Comparison of ENCODE assay signal across 24 cellular contexts in genomic region chr16:56919099-56919800, GRCh38. TPM values are rescaled to one million over a fixed set of nuclear protein-coding genes. Genes with fewer than 3 reads are reported as not detected.
DNase-seq lines count a peak whose midpoint lies in the region; ATAC-seq, FAIRE-seq and TF ChIP-seq lines count a peak whose summit lies in the region.
"Had no signal": no experiment of that assay in that cellular context is flagged by ENCODE, and none has a peak within 500 bp of the region (broad histone marks: within the 10 kb centered on the region; RNA-seq: fewer than 3 reads in every experiment).

No MANE protein-coding gene starts in this region.

- no peaks in the 10 kb centered on the region for H4K20me1 ChIP-seq in HepG2 (ENCODE audit: insufficient read depth, low read length)
- H4K20me1 ChIP-seq: BLaER1 treated with 17β-estradiol and CSF1 and Interleukin-3, amounts not matched to agents 10 nM and 100 nM had no signal

- POLR2A ChIA-PET in HepG2 (lab: Yijun Ruan, JAX): interaction anchor here (0.9 to 8.7 kb wide), 8 partner anchors 9 to 104 kb away, joined by 3 to 232 read pairs (median 6); partner anchors contain the start of gene HERPUD1

- TF ChIP-seq EP300 in HepG2 (IDR thresholded peaks at IDR 0.05; ENCODE audit: low read depth in 2 of 2, low read length in 2 of 2): peak; percentile 74 to 95; a peak in 3 of 4 replicates
- TF ChIP-seq EP300 in HepG2 (CRISPR knock-in tag; IDR thresholded peaks at IDR 0.05; ENCODE audit: borderline replicate concordance): peak; percentile 85

- peak; percentile 22; the same call in 1 of the 2 replicates for TF ChIP-seq RAD21 in HepG2 (CRISPR knock-in tag; IDR thresholded peaks at IDR 0.05)

- no TSS peak for BruUV-seq in HepG2 (replicated peaks; lab: Mats Ljungman, UMichigan)

- no peak for TF ChIP-seq POLR2A in HepG2 (IDR thresholded peaks at IDR 0.05; ENCODE audit: insufficient read depth in 1 of 2, low read depth in 2 of 2, low read length in 2 of 2)

- H3K36me3 ChIP-seq in HepG2 (replicated peaks in 1 of 2; ENCODE audit: control insufficient read depth in 1 of 2, insufficient read depth in 2 of 2, low read length in 2 of 2): no peaks in the 10 kb centered on the region
- H3K36me3 ChIP-seq: BLaER1 treated with 17β-estradiol and CSF1 and Interleukin-3, amounts not matched to agents 10 nM and 100 nM; neural progenitor cell; SJSA1; transverse colon had no signal

- intact Hi-C loops in HepG2 (cut with micrococcal nuclease; ENCODE audit: unreplicated experiment): no loop called here

- H3K9ac ChIP-seq in HepG2 (ENCODE audit: insufficient read depth, low read depth, low read length): no peak overlapping the region
- H3K9ac ChIP-seq: BLaER1 treated with 17β-estradiol and CSF1 and Interleukin-3, amounts not matched to agents 10 nM and 100 nM; neural progenitor cell had no signal

- CTCF ChIA-PET in HepG2 (lab: Yijun Ruan, JAX; ENCODE audit: low intra/inter-chr PET ratio, low total read pairs): no interaction called here

- H3K4me2 ChIP-seq in HepG2 (ENCODE audit: low read depth, low read length): peak overlapping the region; percentile 54
- H3K4me2 ChIP-seq: neural progenitor cell had no signal

- ATAC-seq in activated CD4-positive, CD25-positive, alpha-beta regulatory T cell treated with anti-CD3 and anti-CD28 coated beads, Interleukin-2, amount 50 U/mL, for 24 hours: peak; percentile 39 to 55
- ATAC-seq in activated T-helper 17 cell treated with anti-CD3 and anti-CD28 coated beads, Interleukin-2, amount 50 U/mL, for 72 hours (replicated peaks): peak; percentile 38
- peak; percentile 70 for ATAC-seq in HepG2
- peak; percentile 62 for ATAC-seq in stimulated activated naive CD8-positive, alpha-beta T cell treated with anti-CD3 and anti-CD28 coated beads, Interleukin-15, Interleukin-2, amounts not matched to agents 100 U/mL and 50 U/mL, for 24 hours
- ATAC-seq in GM19455 (IDR thresholded peaks at IDR 0.05; ENCODE audit: unreplicated experiment): no peak

- H3K79me2 ChIP-seq in HepG2 (ENCODE audit: insufficient read depth, low read length): no peaks in the 10 kb centered on the region

- peaks cover 26% of the 10 kb centered on the region for H3K4me1 Mint-ChIP-seq in activated T-helper 17 cell treated with anti-CD3 and anti-CD28 coated beads, Interleukin-2, amount 50 U/mL, for 72 hours

- WGBS in HepG2 (ENCODE audit: low lambda C conversion rate): 44% methylated on average over 11 of the region's 11 CpGs

- no peaks in the 10 kb centered on the region for H3K27me3 Mint-ChIP-seq in activated T-helper 17 cell treated with anti-CD3 and anti-CD28 coated beads, Interleukin-2, amount 50 U/mL, for 72 hours

- no peak for DNase-seq in activated CD4-positive, CD25-positive, alpha-beta regulatory T cell (lab: John Stamatoyannopoulos, UW)
- DNase-seq in HepG2 (ENCODE audit: low spot score) (peak; percentile 88), caudate nucleus (lab: John Stamatoyannopoulos, UW) (no peak)
- no peak for DNase-seq in stimulated activated naive CD8-positive, alpha-beta T cell treated with anti-CD3 and anti-CD28 coated beads, Interleukin-15, Interleukin-2, amounts not matched to agents 100 U/mL and 50 U/mL, for 24 hours
- no peak for DNase-seq in activated CD4-positive, alpha-beta T cell treated with anti-CD3 and anti-CD28 coated beads for 48 hours
- DNase-seq: activated CD4-positive, alpha-beta T cell treated with anti-CD3 and anti-CD28 coated beads for 1 hour; activated CD8-positive, alpha-beta memory T cell treated with anti-CD3 and anti-CD28 coated beads, Interleukin-2, amount 50 U/mL, for 48 hours; activated naive CD4-positive, alpha-beta T cell; anterior cingulate cortex; hypothalamus; NCI-H2029 treated with DMSO at 0.1 percent for 48 hours; NCI-H524 treated with DMSO at 0.1 percent for 48 hours; T-helper 9 cell; transverse colon had no signal

- no peak overlapping the region for H3K4me3 Mint-ChIP-seq in activated T-helper 17 cell treated with anti-CD3 and anti-CD28 coated beads, Interleukin-2, amount 50 U/mL, for 72 hours
- H3K4me3 Mint-ChIP-seq: neural progenitor cell had no signal

- H3K27ac ChIP-seq in HepG2 (ENCODE audit: extremely low read length, insufficient read depth, low read length) (peak overlapping the region; percentile 59), caudate nucleus (ENCODE audit: low read depth, low read length) (no peak overlapping the region)
- H3K27ac ChIP-seq: neural progenitor cell, SJSA1 had no signal

- no peaks in the 10 kb centered on the region for H3K27me3 ChIP-seq in HepG2 (ENCODE audit: control insufficient read depth in 1 of 2, insufficient read depth in 2 of 2, low read length in 2 of 2)
- H3K27me3 ChIP-seq: BLaER1 treated with 17β-estradiol and CSF1 and Interleukin-3, amounts not matched to agents 10 nM and 100 nM; neural progenitor cell; SJSA1; transverse colon had no signal

- H3K4me1 ChIP-seq in HepG2 (ENCODE audit: insufficient read depth, low read length): peaks cover 91% of the 10 kb centered on the region
- H3K4me1 ChIP-seq: neural progenitor cell had no signal

- H3K27ac Mint-ChIP-seq in activated T-helper 17 cell treated with anti-CD3 and anti-CD28 coated beads, Interleukin-2, amount 50 U/mL, for 72 hours: no peak overlapping the region
- H3K27ac Mint-ChIP-seq: neural progenitor cell had no signal

- no peak overlapping the region for H2AFZ ChIP-seq in HepG2 (ENCODE audit: low read length)
- H2AFZ ChIP-seq: neural progenitor cell had no signal

- no peak overlapping the region for H3K4me3 ChIP-seq in HepG2 (replicated peaks in 1 of 3; ENCODE audit: insufficient read depth in 1 of 3, low read depth in 2 of 3, low read length in 3 of 3)
- H3K4me3 ChIP-seq: BLaER1 treated with 17β-estradiol and CSF1 and Interleukin-3, amounts not matched to agents 10 nM and 100 nM; neural progenitor cell; SJSA1; transverse colon had no signal

- H3K9me3 ChIP-seq in HepG2 (ENCODE audit: low read length): no peaks in the 10 kb centered on the region
- H3K9me3 ChIP-seq: BLaER1 treated with 17β-estradiol and CSF1 and Interleukin-3, amounts not matched to agents 10 nM and 100 nM; SJSA1; transverse colon had no signal

- TF ChIP-seq CTCF in HepG2 (CRISPR knock-in tag; IDR thresholded peaks at IDR 0.05): peak; percentile 18; the same call in 1 of the 2 replicates

- peak; percentile 80 for FAIRE-seq in HepG2 (lab: Jason Lieb, UNC)
- FAIRE-seq: A204.1 had no signal

- H3K36me3 Mint-ChIP-seq in activated T-helper 17 cell treated with anti-CD3 and anti-CD28 coated beads, Interleukin-2, amount 50 U/mL, for 72 hours (ENCODE audit: low read depth): no peaks in the 10 kb centered on the region
- H3K36me3 Mint-ChIP-seq: neural progenitor cell had no signal

- no peaks in the 10 kb centered on the region for H3K9me3 Mint-ChIP-seq in activated T-helper 17 cell treated with anti-CD3 and anti-CD28 coated beads, Interleukin-2, amount 50 U/mL, for 72 hours

- in situ Hi-C loops in HepG2 (cut with HindIII; ENCODE audit: extremely low pct_ligation_motif_present, low pct_unique_long_range_greater_than_20kb): no loop called here

RNA-seq across cellular contexts. Expression of gene HERPUD1, which starts 12.7 kb away (rescaled TPM):
- total RNA-seq in activated T-helper 17 cell treated with anti-CD3 and anti-CD28 coated beads, Interleukin-2, amount 50 U/mL, for 72 hours: 100 to 1,000 TPM; 162 to 186 TPM
- 65.3 and 96.2 TPM in 2 replicates for total RNA-seq in HepG2 (2016; rRNA removed; fragmentation: Illumina TruSeq; extraction: Trizol)
- total RNA-seq in HepG2 (2016; cell fraction: cytosol; rRNA removed; fragmentation: Illumina TruSeq; extraction: Trizol; ENCODE audit: low read depth): 30.1 and 30.9 TPM in 2 replicates
- 63.9 and 93.3 TPM in 2 replicates for total RNA-seq in HepG2 (2016; cell fraction: insoluble cytoplasmic fraction; rRNA removed; fragmentation: Illumina TruSeq; extraction: Trizol)
- total RNA-seq in HepG2 (2016; cell fraction: membrane; rRNA removed; fragmentation: Illumina TruSeq; extraction: Trizol): 64.8 and 86.4 TPM in 2 replicates
- 133 and 155 TPM in 2 replicates for total RNA-seq in HepG2 (2016; cell fraction: nucleus; rRNA removed; fragmentation: Illumina TruSeq; extraction: Trizol)
- 311 and 323 TPM in 2 replicates for polyA plus RNA-seq in HepG2 (2011; rRNA removed)
- polyA plus RNA-seq in HepG2 (2011; cell fraction: cytosol; rRNA removed): 179 and 230 TPM in 2 replicates
- 192 and 208 TPM in 2 replicates for polyA plus RNA-seq in HepG2 (2011; cell fraction: nucleus; rRNA removed)
- 165 and 190 TPM in 2 replicates for polyA plus RNA-seq in HepG2 (2012)
- 33.0 and 44.6 TPM in 2 replicates for polyA plus RNA-seq in HepG2 (2016; cell fraction: cytosol; fragmentation: Illumina TruSeq; extraction: Trizol; ENCODE audit: low read depth)
- polyA plus RNA-seq in HepG2 (2016; cell fraction: insoluble cytoplasmic fraction; fragmentation: Illumina TruSeq; extraction: Trizol; ENCODE audit: low read depth): 80.1 and 93.2 TPM in 2 replicates
- polyA plus RNA-seq in HepG2 (2016; cell fraction: membrane; fragmentation: Illumina TruSeq; extraction: Trizol; ENCODE audit: low read depth): 58.1 and 78.2 TPM in 2 replicates
- 216 and 231 TPM in 2 replicates for polyA plus RNA-seq in HepG2 (2016; cell fraction: nucleus; fragmentation: Illumina TruSeq; extraction: Trizol; ENCODE audit: insufficient read depth, low read depth)
- 206 and 472 TPM in 2 replicates for polyA minus RNA-seq in HepG2 (2011; rRNA and poly(A)+ RNA removed; ENCODE audit: low replicate concordance)
- polyA minus RNA-seq in HepG2 (2011; cell fraction: cytosol; rRNA and poly(A)+ RNA removed): 126 and 139 TPM in 2 replicates
- polyA minus RNA-seq in HepG2 (2011; cell fraction: nucleus; rRNA and poly(A)+ RNA removed): 287 and 365 TPM in 2 replicates

RNA-seq across cellular contexts. Expression of gene CETP, which starts 42.5 kb away (rescaled TPM):
- not detected for total RNA-seq in activated T-helper 17 cell treated with anti-CD3 and anti-CD28 coated beads, Interleukin-2, amount 50 U/mL, for 72 hours
- 0.31 TPM in 1 of 2 replicates, not detected in the other for total RNA-seq in HepG2 (2016; rRNA removed; fragmentation: Illumina TruSeq; extraction: Trizol)
- total RNA-seq in HepG2 (2016; cell fraction: cytosol; rRNA removed; fragmentation: Illumina TruSeq; extraction: Trizol; ENCODE audit: low read depth): not detected in 2 replicates
- 0.17 TPM in 1 of 2 replicates, not detected in the other for total RNA-seq in HepG2 (2016; cell fraction: insoluble cytoplasmic fraction; rRNA removed; fragmentation: Illumina TruSeq; extraction: Trizol)
- total RNA-seq in HepG2 (2016; cell fraction: membrane; rRNA removed; fragmentation: Illumina TruSeq; extraction: Trizol): 0.14 and 0.25 TPM in 2 replicates
- 0.28 TPM in 2 replicates for total RNA-seq in HepG2 (2016; cell fraction: nucleus; rRNA removed; fragmentation: Illumina TruSeq; extraction: Trizol)
- 9.8 and 15.7 TPM in 2 replicates for polyA plus RNA-seq in HepG2 (2011; rRNA removed)
- polyA plus RNA-seq in HepG2 (2011; cell fraction: cytosol; rRNA removed): 7.5 and 11.8 TPM in 2 replicates
- 8.6 and 9.0 TPM in 2 replicates for polyA plus RNA-seq in HepG2 (2011; cell fraction: nucleus; rRNA removed)
- 1.5 and 3.1 TPM in 2 replicates for polyA plus RNA-seq in HepG2 (2012)
- 0.25 and 0.33 TPM in 2 replicates for polyA plus RNA-seq in HepG2 (2016; cell fraction: cytosol; fragmentation: Illumina TruSeq; extraction: Trizol; ENCODE audit: low read depth)
- polyA plus RNA-seq in HepG2 (2016; cell fraction: insoluble cytoplasmic fraction; fragmentation: Illumina TruSeq; extraction: Trizol; ENCODE audit: low read depth): 0.32 and 0.36 TPM in 2 replicates
- polyA plus RNA-seq in HepG2 (2016; cell fraction: membrane; fragmentation: Illumina TruSeq; extraction: Trizol; ENCODE audit: low read depth): 0.11 and 0.17 TPM in 2 replicates
- polyA plus RNA-seq in HepG2 (2016; cell fraction: nucleus; fragmentation: Illumina TruSeq; extraction: Trizol; ENCODE audit: insufficient read depth, low read depth): 0.56 and 0.62 TPM in 2 replicates
- 0.07 and 7.1 TPM in 2 replicates for polyA minus RNA-seq in HepG2 (2011; rRNA and poly(A)+ RNA removed; ENCODE audit: low replicate concordance)
- 2.1 and 4.2 TPM in 2 replicates for polyA minus RNA-seq in HepG2 (2011; cell fraction: cytosol; rRNA and poly(A)+ RNA removed)
- polyA minus RNA-seq in HepG2 (2011; cell fraction: nucleus; rRNA and poly(A)+ RNA removed): 1.5 and 2.5 TPM in 2 replicates
- total RNA-seq: kidney epithelial cell, M059J, renal cortical epithelial cell had no signal

RNA-seq across cellular contexts. Expression of gene SLC12A3, which starts 54.2 kb away (rescaled TPM):
- not detected for total RNA-seq in activated T-helper 17 cell treated with anti-CD3 and anti-CD28 coated beads, Interleukin-2, amount 50 U/mL, for 72 hours
- total RNA-seq in HepG2 (2016; rRNA removed; fragmentation: Illumina TruSeq; extraction: Trizol): not detected in 2 replicates
- 0.35 TPM in 1 of 2 replicates, not detected in the other for total RNA-seq in HepG2 (2016; cell fraction: cytosol; rRNA removed; fragmentation: Illumina TruSeq; extraction: Trizol; ENCODE audit: low read depth)
- not detected in 2 replicates for total RNA-seq in HepG2 (2016; cell fraction: insoluble cytoplasmic fraction; rRNA removed; fragmentation: Illumina TruSeq; extraction: Trizol)
- total RNA-seq in HepG2 (2016; cell fraction: membrane; rRNA removed; fragmentation: Illumina TruSeq; extraction: Trizol): 0.07 and 0.40 TPM in 2 replicates
- not detected in 2 replicates for total RNA-seq in HepG2 (2016; cell fraction: nucleus; rRNA removed; fragmentation: Illumina TruSeq; extraction: Trizol)
- 5.1 and 6.2 TPM in 2 replicates for polyA plus RNA-seq in HepG2 (2011; rRNA removed)
- polyA plus RNA-seq in HepG2 (2011; cell fraction: cytosol; rRNA removed): 1.6 and 1.7 TPM in 2 replicates
- polyA plus RNA-seq in HepG2 (2011; cell fraction: nucleus; rRNA removed): 21.0 and 30.1 TPM in 2 replicates
- polyA plus RNA-seq in HepG2 (2012): 1.9 and 3.9 TPM in 2 replicates
- polyA plus RNA-seq in HepG2 (2016; cell fraction: cytosol; fragmentation: Illumina TruSeq; extraction: Trizol; ENCODE audit: low read depth): not detected in 2 replicates
- not detected in 2 replicates for polyA plus RNA-seq in HepG2 (2016; cell fraction: insoluble cytoplasmic fraction; fragmentation: Illumina TruSeq; extraction: Trizol; ENCODE audit: low read depth)
- polyA plus RNA-seq in HepG2 (2016; cell fraction: membrane; fragmentation: Illumina TruSeq; extraction: Trizol; ENCODE audit: low read depth): not detected in 2 replicates
- polyA plus RNA-seq in HepG2 (2016; cell fraction: nucleus; fragmentation: Illumina TruSeq; extraction: Trizol; ENCODE audit: insufficient read depth, low read depth): not detected in 2 replicates
- 8.9 and 232 TPM in 2 replicates for polyA minus RNA-seq in HepG2 (2011; rRNA and poly(A)+ RNA removed; ENCODE audit: low replicate concordance)
- polyA minus RNA-seq in HepG2 (2011; cell fraction: cytosol; rRNA and poly(A)+ RNA removed): 2.2 and 2.3 TPM in 2 replicates
- 7.0 and 7.5 TPM in 2 replicates for polyA minus RNA-seq in HepG2 (2011; cell fraction: nucleus; rRNA and poly(A)+ RNA removed)
- total RNA-seq: M059J, SJSA1, transverse colon had no signal
